Comparison of ENCODE assay signal across 1 cellular context in the genomic region with DNA sequence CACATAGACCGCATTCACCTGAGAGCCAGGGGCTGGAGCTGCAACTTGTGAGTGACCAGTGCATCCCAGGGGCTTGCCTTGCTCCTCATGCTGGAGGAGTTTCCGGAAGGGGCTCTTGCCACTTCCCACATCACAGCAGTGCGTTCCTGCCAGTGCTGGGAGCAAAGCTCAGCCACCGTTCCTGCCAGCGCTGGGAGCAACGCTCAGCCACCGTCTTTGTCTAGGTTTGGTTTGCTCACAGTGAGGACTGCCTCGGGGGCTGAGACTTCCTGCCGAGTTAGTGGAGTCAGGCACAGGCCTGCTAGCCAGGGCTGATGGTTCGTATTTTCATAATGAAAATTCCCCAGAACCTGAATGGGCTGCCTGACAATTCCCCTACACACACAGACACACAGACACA.
TF ChIP-seq lines count a peak whose summit lies in the region.

No MANE protein-coding gene starts in this region.

TF ChIP-seq in K562, 482 proteins besides CTCF, POLR2A, EP300 and RAD21:
- TF ChIP-seq SIX5 (IDR thresholded peaks at IDR 0.05; ENCODE audit: borderline replicate concordance in 1 of 2, insufficient read depth in 1 of 2, low read depth in 1 of 2, low read length in 2 of 2) (no peak), CCAR2 (IDR thresholded peaks at IDR 0.05; ENCODE audit: low read depth, low read length) (no peak), PPARD (CRISPR knock-in tag; IDR thresholded peaks at IDR 0.05) (no peak)
